31 cellular contexts compared by ENCODE assay signal in the genomic region with DNA sequence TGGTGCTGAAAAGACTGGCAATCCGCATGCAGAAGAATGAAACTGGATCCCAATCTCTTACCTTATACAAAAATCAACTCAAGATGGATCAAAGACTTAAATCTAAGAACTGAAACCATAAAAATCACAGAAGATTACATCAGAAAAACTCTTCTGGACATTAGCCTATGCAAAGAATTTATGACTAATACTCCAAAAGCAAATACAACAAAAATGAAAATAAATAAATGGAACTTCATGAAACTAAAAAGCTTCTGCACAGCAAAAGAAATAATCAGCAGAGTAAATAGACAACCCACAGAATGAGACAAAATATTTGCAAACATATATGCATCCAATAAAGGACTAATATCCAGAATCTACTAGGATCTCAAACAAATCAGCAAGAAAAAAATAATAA. TPM values are rescaled to one million over a fixed set of nuclear protein-coding genes. Genes with fewer than 3 reads are reported as not detected.
"Had no signal": no experiment of that assay in that cellular context is flagged by ENCODE, and none has a peak within 500 bp of the region (broad histone marks: within the 10 kb centered on the region; RNA-seq: fewer than 3 reads in every experiment).

No MANE protein-coding gene starts in this region.

- H3K36me3 Mint-ChIP-seq: activated naive CD8-positive, alpha-beta T cell treated with anti-CD3 and anti-CD28 coated beads for 36 hours; immature natural killer cell; naive thymus-derived CD4-positive, alpha-beta T cell had no signal

- H3K27me3 Mint-ChIP-seq: activated naive CD8-positive, alpha-beta T cell treated with anti-CD3 and anti-CD28 coated beads for 36 hours had no signal

- H3K4me1 Mint-ChIP-seq: activated naive CD8-positive, alpha-beta T cell treated with anti-CD3 and anti-CD28 coated beads for 36 hours; immature natural killer cell; neural crest cell; stimulated activated naive B cell treated with anti-CD40 and anti-IgM and Interleukin-4, amounts not matched to agents 10 μg/mL and 1 μg/mL and 100 μg/mL, for 72 hours; WTC11 had no signal

- H3K9me3 Mint-ChIP-seq: activated T-cell treated with anti-CD3 and anti-CD28 coated beads, Interleukin-2, amount 50 U/mL, for 4 hours; activated T-helper 2 cell treated with anti-CD3 and anti-CD28 coated beads, Interferon-gamma antibody, Interleukin-2, Interleukin-4, amounts not matched to agents 10 μg/mL and 5 μg/mL and 100 μg/mL, durations not matched to agents 14 hours and 24 hours and 36 hours; neural crest cell had no signal

- FAIRE-seq: frontal cortex had no signal

- H3K27me3 ChIP-seq: hepatocyte, left lung, sigmoid colon, transverse colon, uterus had no signal

- H3K27ac Mint-ChIP-seq: activated naive CD8-positive, alpha-beta T cell treated with anti-CD3 and anti-CD28 coated beads for 36 hours; activated T-helper 2 cell treated with anti-CD3 and anti-CD28 coated beads, Interferon-gamma antibody, Interleukin-2, Interleukin-4, amounts not matched to agents 10 μg/mL and 5 μg/mL and 100 μg/mL, durations not matched to agents 14 hours and 24 hours and 36 hours; immature natural killer cell; naive thymus-derived CD4-positive, alpha-beta T cell; stimulated activated naive B cell treated with anti-CD40 and anti-IgM and Interleukin-4, amounts not matched to agents 10 μg/mL and 1 μg/mL and 100 μg/mL, for 72 hours; WTC11 had no signal

- H3K4me3 ChIP-seq: cardiac muscle cell, hepatocyte, left lung, sigmoid colon, smooth muscle cell, transverse colon, uterus had no signal

- ATAC-seq: activated T-cell treated with anti-CD3 and anti-CD28 coated beads, Interleukin-2, amount 50 U/mL, for 4 hours; left lung; naive thymus-derived CD4-positive, alpha-beta T cell; stimulated activated naive B cell treated with anti-CD40 and anti-IgM and Interleukin-4, amounts not matched to agents 10 μg/mL and 1 μg/mL and 100 μg/mL, for 72 hours; WTC11 had no signal

- DNase-seq: activated CD4-positive, alpha-beta T cell treated with anti-CD3 and anti-CD28 coated beads, Interleukin-2, amount 50 U/mL, for 4 hours; activated CD8-positive, alpha-beta memory T cell treated with anti-CD3 and anti-CD28 coated beads, Interleukin-2, amount 50 U/mL, for 48 hours; activated naive CD4-positive, alpha-beta T cell treated with Interleukin-2 at 50 U/mL for 16 hours; activated naive CD8-positive, alpha-beta T cell treated with anti-CD3 and anti-CD28 coated beads for 36 hours; activated T-cell treated with anti-CD3 and anti-CD28 coated beads, Interleukin-2, amount 50 U/mL, for 4 hours; amniotic stem cell; dermis blood vessel endothelial cell; effector CD8-positive, alpha-beta T cell; erythroblast; glutamatergic neuron; immature natural killer cell; kidney glomerular epithelial cell; left lung; naive thymus-derived CD4-positive, alpha-beta T cell; sigmoid colon; stimulated activated CD4-positive, alpha-beta T cell treated with anti-CD3 and anti-CD28 coated beads, Interleukin-15, amount 100 ng/mL, for 24 hours; stimulated activated naive B cell treated with anti-CD40 and anti-IgM and Interleukin-4, amounts not matched to agents 10 μg/mL and 1 μg/mL and 100 μg/mL, for 72 hours; T1000; transverse colon; uterus had no signal

- H3K4me3 Mint-ChIP-seq: activated naive CD8-positive, alpha-beta T cell treated with anti-CD3 and anti-CD28 coated beads for 36 hours; activated T-cell treated with anti-CD3 and anti-CD28 coated beads, Interleukin-2, amount 50 U/mL, for 4 hours; immature natural killer cell; naive thymus-derived CD4-positive, alpha-beta T cell; neural crest cell; stimulated activated naive B cell treated with anti-CD40 and anti-IgM and Interleukin-4, amounts not matched to agents 10 μg/mL and 1 μg/mL and 100 μg/mL, for 72 hours; WTC11 had no signal

- H3K36me3 ChIP-seq: cardiac muscle cell, sigmoid colon, transverse colon, uterus had no signal

RNA-seq across cellular contexts. Expression of gene CLEC1A, which starts 14.3 kb away (rescaled TPM):
- total RNA-seq: activated CD8-positive, alpha-beta memory T cell treated with anti-CD3 and anti-CD28 coated beads for 36 hours; activated naive CD8-positive, alpha-beta T cell treated with anti-CD3 and anti-CD28 coated beads for 36 hours; activated T-cell treated with anti-CD3 and anti-CD28 coated beads, Interleukin-2, amount 50 U/mL, for 4 hours; activated T-helper 2 cell treated with anti-CD3 and anti-CD28 coated beads, Interferon-gamma antibody, Interleukin-2, Interleukin-4, amounts not matched to agents 10 μg/mL and 5 μg/mL and 100 μg/mL, durations not matched to agents 14 hours and 24 hours and 36 hours; cardiac muscle cell; neural crest cell; osteoblast; renal cortical epithelial cell; smooth muscle cell; WTC11 had no signal

RNA-seq across cellular contexts. Expression of gene CLEC7A, which starts 16.9 kb away (rescaled TPM):
- total RNA-seq: activated CD8-positive, alpha-beta memory T cell treated with anti-CD3 and anti-CD28 coated beads for 36 hours; activated naive CD8-positive, alpha-beta T cell treated with anti-CD3 and anti-CD28 coated beads for 36 hours; activated T-helper 2 cell treated with anti-CD3 and anti-CD28 coated beads, Interferon-gamma antibody, Interleukin-2, Interleukin-4, amounts not matched to agents 10 μg/mL and 5 μg/mL and 100 μg/mL, durations not matched to agents 14 hours and 24 hours and 36 hours; cardiac muscle cell; neural crest cell had no signal

RNA-seq across cellular contexts. Expression of gene OLR1, which starts 58.8 kb away (rescaled TPM):
- total RNA-seq: activated CD8-positive, alpha-beta memory T cell treated with anti-CD3 and anti-CD28 coated beads for 36 hours; activated naive CD8-positive, alpha-beta T cell treated with anti-CD3 and anti-CD28 coated beads for 36 hours; activated T-cell treated with anti-CD3 and anti-CD28 coated beads, Interleukin-2, amount 50 U/mL, for 4 hours; activated T-helper 2 cell treated with anti-CD3 and anti-CD28 coated beads, Interferon-gamma antibody, Interleukin-2, Interleukin-4, amounts not matched to agents 10 μg/mL and 5 μg/mL and 100 μg/mL, durations not matched to agents 14 hours and 24 hours and 36 hours; cardiac muscle cell; dermis blood vessel endothelial cell; lung microvascular endothelial cell; neural crest cell; WTC11 had no signal
